ENCODE assay signal across 9 cellular contexts in the genomic region with DNA sequence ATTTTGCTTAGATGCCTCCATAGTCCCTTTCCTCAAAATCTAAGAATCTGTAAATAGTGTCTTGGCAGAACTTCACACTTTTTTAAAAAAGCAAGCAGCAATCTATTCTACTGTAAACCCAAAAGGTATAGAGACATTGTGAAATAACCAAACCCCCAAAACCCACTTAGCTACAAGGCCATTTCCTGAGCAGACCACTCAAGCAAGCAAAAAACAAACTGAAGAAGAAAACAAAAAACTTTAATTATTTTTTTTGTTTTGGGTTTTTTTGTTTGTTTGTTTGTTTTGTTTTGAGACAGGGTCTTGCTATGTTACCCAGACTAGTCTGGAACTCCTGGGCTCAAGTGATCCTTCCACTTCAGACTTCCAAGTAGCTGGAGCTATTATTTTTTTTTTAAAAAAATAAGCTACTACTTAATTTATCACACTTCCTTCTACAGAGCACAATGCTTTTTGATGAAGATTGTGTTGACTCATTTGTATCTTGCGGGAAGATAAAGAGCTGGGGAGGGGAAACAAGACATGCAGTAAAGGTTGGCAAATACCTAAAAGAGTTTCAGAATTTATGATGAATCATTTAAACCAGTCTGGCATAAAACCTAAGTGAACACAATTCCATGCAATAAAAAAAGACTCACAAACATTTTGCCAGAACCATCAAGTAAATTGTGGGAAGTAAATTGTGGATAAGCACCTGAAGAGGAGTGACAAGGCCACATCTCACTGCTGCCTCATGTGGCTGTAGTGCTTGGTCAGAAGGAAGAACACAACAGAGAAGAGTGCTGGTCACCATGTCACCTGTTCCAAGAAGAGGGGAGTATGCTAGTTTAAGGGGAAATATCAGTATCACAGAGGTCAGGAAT. TPM values are rescaled to one million over a fixed set of nuclear protein-coding genes. Genes with fewer than 3 reads are reported as not detected.
DNase-seq lines count a peak whose midpoint lies in the region; ATAC-seq and TF ChIP-seq lines count a peak whose summit lies in the region.
"Had no signal": no experiment of that assay in that cellular context is flagged by ENCODE, and none has a peak within 500 bp of the region (broad histone marks: within the 10 kb centered on the region; RNA-seq: fewer than 3 reads in every experiment).

No MANE protein-coding gene starts in this region.

- H3K9me3 ChIP-seq in hepatocyte (ENCODE audit: low read depth), result no peaks in the 10 kb centered on the region
- H3K9me3 ChIP-seq: Caco-2 had no signal

- no peaks in the 10 kb centered on the region for H3K4me1 ChIP-seq in hepatocyte (ENCODE audit: insufficient read depth)
- H3K4me1 ChIP-seq: Caco-2 had no signal

- H3K36me3 Mint-ChIP-seq in T-cell, result no peaks in the 10 kb centered on the region

- no peaks in the 10 kb centered on the region for H3K9me2 ChIP-seq in hepatocyte (replicated peaks; ENCODE audit: insufficient read depth)

- H3K4me3 Mint-ChIP-seq in T-cell, result peak overlapping the region in 2 of 3 donors; percentile 11 to 41

- H3K4me3 ChIP-seq in hepatocyte, result no peak overlapping the region

- TF ChIP-seq CTCF in hepatocyte (IDR thresholded peaks at IDR 0.05; ENCODE audit: poor library complexity), result peak; percentile 6

- CTCF ChIA-PET in T-cell (lab: Charles Lee), result interaction anchor here in 1 of 2 donors (1.1 to 1.2 kb wide), 2 partner anchors 32 to 56 kb away, joined by 3 read pairs; no protein-coding TSS in a partner anchor

- H3K27me3 Mint-ChIP-seq in T-cell, result no peaks in the 10 kb centered on the region

- no peak overlapping the region for H3K27ac ChIP-seq in hepatocyte

- H3K36me3 ChIP-seq in hepatocyte (replicated peaks; ENCODE audit: insufficient read depth, low read depth), result no peaks in the 10 kb centered on the region

- peak overlapping the region; percentile 79 to 89 for H3K27ac Mint-ChIP-seq in T-cell

- H2AFZ ChIP-seq in hepatocyte, result no peak overlapping the region

- POLR2A ChIA-PET in T-cell (lab: Charles Lee), result interaction anchor here (0.6 to 1.2 kb wide), 4 partner anchors 8 to 60 kb away, joined by 3 to 7 read pairs (median 4); no protein-coding TSS in a partner anchor

- H3K4me1 Mint-ChIP-seq in T-cell, result peaks cover 67 to 81% (median 71%) of the 10 kb centered on the region in 3 donors

- H3K9me3 Mint-ChIP-seq in T-cell, result no peaks in the 10 kb centered on the region

- no peaks in the 10 kb centered on the region for H3K79me2 ChIP-seq in hepatocyte

- no peaks in the 10 kb centered on the region for H3K27me3 ChIP-seq in hepatocyte

- no peaks in the 10 kb centered on the region for H4K20me1 ChIP-seq in hepatocyte (ENCODE audit: insufficient read depth, poor library complexity, severe bottlenecking)

- H3K4me2 ChIP-seq in hepatocyte, result no peak overlapping the region

- DNase-seq in NCI-H82 (lab: John Stamatoyannopoulos, UW), result peak; percentile 16
- DNase-seq in NCI-H82 treated with DMSO at 0.1 percent for 48 hours (lab: John Stamatoyannopoulos, UW; ENCODE audit: unreplicated experiment), result no peak
- peak in 2 of 34 experiments; percentile 4 to 8 for DNase-seq in T-cell
- peak; percentile 10 for DNase-seq in hepatocyte (ENCODE audit: low spot score)
- DNase-seq in GOT3 (lab: John Stamatoyannopoulos, UW), result no peak
- no peak for DNase-seq in NCI-H1694 treated with DMSO at 0.1 percent for 48 hours (lab: John Stamatoyannopoulos, UW)

- WGBS in hepatocyte (ENCODE audit: low lambda C conversion rate, missing lambda C conversion rate), result 90% methylated on average over 1 of the region's 1 CpG

- ATAC-seq in HG03354 (IDR thresholded peaks at IDR 0.05; ENCODE audit: poor library complexity, severe bottlenecking, unreplicated experiment), result peak; percentile 36
- ATAC-seq in T-cell (replicated peaks in 1 of 4), result peak in 3 of 4 experiments; percentile 47 to 54 (median 50)
- ATAC-seq in HG03175 (IDR thresholded peaks at IDR 0.05; ENCODE audit: unreplicated experiment), result no peak

RNA-seq across cellular contexts. Expression of gene PTPN22, which starts 2.7 kb away (rescaled TPM):
- total RNA-seq in T-cell (10 to 100 TPM; 25.6 to 45.9 (median 26.6) TPM), hepatocyte (0.17 TPM in 1 of 2 replicates, not detected in the other)
- polyA plus RNA-seq in hepatocyte, result 0.47 TPM in 1 of 2 replicates, not detected in the other
- total RNA-seq: Caco-2 had no signal

RNA-seq across cellular contexts. Expression of gene BCL2L15, which starts 13.1 kb away (rescaled TPM):
- total RNA-seq in T-cell (1 to 10 TPM; 1.2 to 5.8 (median 1.7) TPM), hepatocyte (0.80 and 3.0 TPM in 2 replicates)
- polyA plus RNA-seq in hepatocyte, result 0.66 and 0.84 TPM in 2 replicates

RNA-seq across cellular contexts. Expression of gene AP4B1, which starts 30.4 kb away (rescaled TPM):
- total RNA-seq in T-cell (10 to 100 TPM; 57.8 to 66.4 (median 61.5) TPM), hepatocyte (9.8 and 11.4 TPM in 2 replicates)
- 11.1 and 12.0 TPM in 2 replicates for polyA plus RNA-seq in hepatocyte

RNA-seq across cellular contexts. Expression of gene DCLRE1B, which starts 30.9 kb away (rescaled TPM):
- 1 to 10 TPM; 5.6 to 6.1 (median 5.9) TPM for total RNA-seq in T-cell
- 6.0 and 6.6 TPM in 2 replicates for total RNA-seq in hepatocyte
- 3.6 and 4.6 TPM in 2 replicates for polyA plus RNA-seq in hepatocyte

RNA-seq across cellular contexts. Expression of gene HIPK1, which starts 54.9 kb away (rescaled TPM):
- total RNA-seq in T-cell (100 to 1,000 TPM in 4 of 5 donors, 10 to 100 TPM in 1; 99.5 to 189 (median 103) TPM), hepatocyte (31.6 and 34.1 TPM in 2 replicates)
- 8.7 and 12.1 TPM in 2 replicates for polyA plus RNA-seq in hepatocyte

Comparison
In these comparisons a context has a peak if more than half of its experiments do, and no peak if none do; other contexts are left out.
1. DNase-seq: peak in NCI-H82 (single experiment) and hepatocyte (single experiment); none in NCI-H82 treated with DMSO at 0.1 percent for 48 hours (single experiment), GOT3 (single experiment) and NCI-H1694 treated with DMSO at 0.1 percent for 48 hours (single experiment).
2. RNA of gene PTPN22, which starts 2.7 kb away (total RNA-seq): 25.6 to 45.9 TPM in T-cell; 0.17 TPM in hepatocyte; every median in the first group is over 10 times any median in the second.